In genomic region chr2:42859006-42859552, GRCh38 we compare ENCODE assay signal across 8 cellular contexts.
A peak's percentile ranks its signal among the peaks of the same experiment; 100 is the strongest.
DNase-seq lines count a peak whose midpoint lies in the region; ATAC-seq and TF ChIP-seq lines count a peak whose summit lies in the region.

No MANE protein-coding gene starts in this region.

- intact Hi-C loops in head of caudate nucleus (cut with DNase I) (no loop called here), spleen (cut with DNase I; ENCODE audit: low total_unique reads) (loop anchor here (10.0 kb wide), 1 partner anchor 686 kb away; no protein-coding TSS in a partner anchor)

- ATAC-seq in HG03439 (IDR thresholded peaks at IDR 0.05; ENCODE audit: unreplicated experiment) (no peak), HG03097 (IDR thresholded peaks at IDR 0.05; ENCODE audit: low FRiP score, unreplicated experiment) (no peak)

- peaks cover 0 to 16% (median 0%) of the 10 kb centered on the region in 6 donors for H3K4me1 ChIP-seq in spleen

- H3K27ac ChIP-seq in spleen: no peak overlapping the region

- no peaks in the 10 kb centered on the region for H3K27me3 ChIP-seq in spleen (replicated peaks in 1 of 7)

- no peak for TF ChIP-seq POLR2A in spleen (IDR thresholded peaks at IDR 0.05)

- no peak overlapping the region for H3K4me3 ChIP-seq in spleen

- DNase-seq in G401 (ENCODE audit: low spot score) (peak; percentile 60), LHCN-M2 (ENCODE audit: low read depth) (peak; percentile 73), SIG-M5 treated with dmso at 0.1 percent for 504 hours (lab: John Stamatoyannopoulos, UW; ENCODE audit: unreplicated experiment) (peak; percentile 85), head of caudate nucleus (peak in 32 of 42 donors; percentile 16 to 84 (median 52)), spleen (no peak)
- peak; percentile 7 for DNase-seq in activated effector memory CD4-positive, alpha-beta T cell treated with Interleukin-2 at 50 U/mL for 16 hours

- in situ Hi-C loops in G401 (cut with HindIII; ENCODE audit: low sequenced_read_pairs): no loop called here

- WGBS in spleen, 5 donors: 5 to 13% (median 12%) methylated on average over 2 of the region's 2 CpGs

- peak; percentile 79 to 96 (median 92) for TF ChIP-seq CTCF in spleen (IDR thresholded peaks at IDR 0.05 in 8 of 11, conservative IDR thresholded peaks at IDR 0.05 in 3 of 11)

- H3K36me3 ChIP-seq in spleen: no peaks in the 10 kb centered on the region

- H3K9me3 ChIP-seq in spleen: peaks cover 0 to 14% (median 7%) of the 10 kb centered on the region in 8 donors
